1 cellular context compared by ENCODE assay signal in genomic region chr19:11382898-11383705, GRCh38.
TF ChIP-seq lines count a peak whose summit lies in the region.

No MANE protein-coding gene starts in this region.

TF ChIP-seq in GM23338, 12 proteins besides CTCF, POLR2A, EP300 and RAD21 (continued from another document):
- TF ChIP-seq ZNF331 (CRISPR knock-in tag; IDR thresholded peaks at IDR 0.05; ENCODE audit: low read depth): peak; percentile 49; the same call in 1 of the 2 replicates
TF ChIP-seq in GM23338: peak in this region for 3.
